ENCODE assay signal across 1 cellular context in genomic region chr13:21297914-21298831, GRCh38.
TF ChIP-seq lines count a peak whose summit lies in the region.

No MANE protein-coding gene starts in this region.

TF ChIP-seq in K562, 482 proteins besides CTCF, POLR2A, EP300 and RAD21 (continued from another document and continues in another):
- TF ChIP-seq ZNF407 (IDR thresholded peaks at IDR 0.05; ENCODE audit: low read depth) (no peak), NFRKB (IDR thresholded peaks at IDR 0.05; ENCODE audit: low read depth) (no peak), ZNF699 (CRISPR knock-in tag; IDR thresholded peaks at IDR 0.05; ENCODE audit: insufficient replicate concordance) (no peak), ZNF316 (IDR thresholded peaks at IDR 0.05) (no peak), THRA (IDR thresholded peaks at IDR 0.05) (no peak), CLOCK (CRISPR knock-in tag; IDR thresholded peaks at IDR 0.05; ENCODE audit: borderline replicate concordance) (no peak), CXXC5 (CRISPR knock-in tag; IDR thresholded peaks at IDR 0.05) (peak; percentile 94), EZH2 (IDR thresholded peaks at IDR 0.05; ENCODE audit: borderline replicate concordance, low read depth, low read length) (no peak), TRIM28 (IDR thresholded peaks at IDR 0.05) (no peak), SMC3 (conservative IDR thresholded peaks at IDR 0.05; ENCODE audit: insufficient read depth, low read depth, low read length) (0 out of 2 replicates have a peak, but pooled peaks have one; percentile 15), FOXP1 (CRISPR knock-in tag; IDR thresholded peaks at IDR 0.05) (no peak), TCF15 (CRISPR knock-in tag; IDR thresholded peaks at IDR 0.05) (no peak), RFX1 (IDR thresholded peaks at IDR 0.05) (peak; percentile 89), NONO (IDR thresholded peaks at IDR 0.05; ENCODE audit: low read depth in 2 of 2, low read length in 1 of 2) (no peak), SREBF2 (CRISPR knock-in tag; IDR thresholded peaks at IDR 0.05) (no peak), NR4A1 (CRISPR knock-in tag; IDR thresholded peaks at IDR 0.05) (no peak), NR4A1 (tag; IDR thresholded peaks at IDR 0.05) (no peak), TSC22D4 (tag; IDR thresholded peaks at IDR 0.05) (no peak), ZNF224 (CRISPR knock-in tag; IDR thresholded peaks at IDR 0.05) (no peak), JUNB (CRISPR knock-in tag; conservative IDR thresholded peaks at IDR 0.05) (no peak), MYBL2 (IDR thresholded peaks at IDR 0.05; ENCODE audit: low read depth) (no peak), MYBL2 (CRISPR knock-in tag; IDR thresholded peaks at IDR 0.05; ENCODE audit: borderline replicate concordance) (no peak), HDAC1 (IDR thresholded peaks at IDR 0.05) (peak in 1 of 2 experiments; percentile 93; a peak in 2 of 4 replicates), ZNF764 (CRISPR knock-in tag; IDR thresholded peaks at IDR 0.05; ENCODE audit: low read depth) (0 out of 2 replicates have a peak, but pooled peaks have one; percentile 28), VEZF1 (CRISPR knock-in tag; IDR thresholded peaks at IDR 0.05) (peak; percentile 75), CBX8 (IDR thresholded peaks at IDR 0.05; ENCODE audit: borderline replicate concordance, extremely low read depth, low read depth, low read length, poor library complexity, severe bottlenecking) (no peak), NFYB (IDR thresholded peaks at IDR 0.05; ENCODE audit: extremely low read depth, insufficient read length) (no peak), ZBTB2 (IDR thresholded peaks at IDR 0.05) (peak; percentile 99), JUN (IDR thresholded peaks at IDR 0.05; ENCODE audit: borderline replicate concordance, low read depth, low read length) (peak; percentile 61; the same call in 1 of the 2 replicates), JUN (CRISPR knock-in tag; IDR thresholded peaks at IDR 0.05; ENCODE audit: borderline replicate concordance) (no peak), ARID3B (CRISPR knock-in tag; IDR thresholded peaks at IDR 0.05; ENCODE audit: borderline replicate concordance) (no peak), CBFA2T2 (conservative IDR thresholded peaks at IDR 0.05) (peak; percentile 64), DEAF1 (CRISPR knock-in tag; IDR thresholded peaks at IDR 0.05) (no peak), ZNF76 (CRISPR knock-in tag; IDR thresholded peaks at IDR 0.05; ENCODE audit: borderline replicate concordance) (no peak), PKNOX1 (IDR thresholded peaks at IDR 0.05) (0 out of 2 replicates have a peak, but pooled peaks have one; percentile 24), RCOR1 (IDR thresholded peaks at IDR 0.05; ENCODE audit: borderline replicate concordance in 1 of 2, low read depth in 2 of 2, low read length in 2 of 2) (peak in 1 of 2 experiments; percentile 55; a peak in 1 of 4 replicates), NFIX (CRISPR knock-in tag; IDR thresholded peaks at IDR 0.05; ENCODE audit: low read depth) (no peak), E2F1 (CRISPR knock-in tag; IDR thresholded peaks at IDR 0.05) (no peak), HDAC2 (IDR thresholded peaks at IDR 0.05) (0 out of 2 replicates have a peak, but pooled peaks have one; percentile 56)
